In the genomic region with DNA sequence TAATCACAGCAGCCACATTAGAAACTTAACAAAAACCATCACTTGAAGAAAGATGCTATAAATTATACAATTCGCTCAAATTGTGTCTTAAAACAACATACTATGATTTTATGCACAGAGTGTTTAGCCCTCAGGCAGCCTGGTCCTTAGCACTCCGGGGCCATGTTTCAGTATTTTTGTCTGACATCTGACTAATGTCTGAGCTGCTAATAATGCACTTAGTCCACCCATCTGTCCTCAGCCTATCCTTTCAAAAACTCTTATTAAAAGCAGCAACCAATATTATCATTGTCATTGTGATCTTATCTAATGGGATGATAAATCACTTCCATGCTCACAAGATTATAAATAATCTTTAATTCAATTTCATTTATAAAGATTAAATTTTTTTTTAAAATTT, we compare ENCODE assay signal across 18 cellular contexts.
"Had no signal": no experiment of that assay in that cellular context is flagged by ENCODE, and none has a peak within 500 bp of the region (broad histone marks: within the 10 kb centered on the region; RNA-seq: fewer than 3 reads in every experiment).

No MANE protein-coding gene starts in this region.

- H3K27me3 Mint-ChIP-seq: naive B cell, progenitor cell of endocrine pancreas had no signal

- H3K4me3 Mint-ChIP-seq: activated T-helper 1 cell treated with anti-CD3 and anti-CD28 coated beads, Interleukin-12 subunit alpha, Interleukin-12 subunit beta, Interleukin-2, Interleukin-4 antibody, amounts not matched to agents 30 ng/mL and 10 ng/mL and 1 ng/mL, durations not matched to agents 14 hours and 24 hours and 36 hours; mesothelial cell of epicardium; naive B cell had no signal

- H3K27ac Mint-ChIP-seq: activated T-helper 1 cell treated with anti-CD3 and anti-CD28 coated beads, Interleukin-12 subunit alpha, Interleukin-12 subunit beta, Interleukin-2, Interleukin-4 antibody, amounts not matched to agents 30 ng/mL and 10 ng/mL and 1 ng/mL, durations not matched to agents 14 hours and 24 hours and 36 hours; mesothelial cell of epicardium; naive B cell; progenitor cell of endocrine pancreas had no signal

- ATAC-seq: foreskin keratinocyte, left colon, right lobe of liver had no signal

- H3K36me3 Mint-ChIP-seq: naive B cell had no signal

- H3K4me1 Mint-ChIP-seq: naive B cell had no signal

- DNase-seq: activated CD4-positive, alpha-beta T cell treated with anti-CD3 and anti-CD28 coated beads for 48 hours; activated CD4-positive, alpha-beta T cell treated with anti-CD3 and anti-CD28 coated beads, Interleukin-2, amount 50 U/mL, for 48 hours; activated CD8-positive, alpha-beta memory T cell treated with anti-CD3 and anti-CD28 coated beads, Interleukin-2, amount 50 U/mL, for 4 hours; activated effector memory CD4-positive, alpha-beta T cell treated with anti-CD3 and anti-CD28 coated beads, Interleukin-2, amount 50 U/mL, for 16 hours; activated naive CD4-positive, alpha-beta T cell treated with anti-CD3 and anti-CD28 coated beads, Interleukin-2, amount 50 U/mL, for 16 hours; activated T-cell treated with anti-CD3 and anti-CD28 coated beads, Interleukin-2, amount 50 U/mL, for 1 hour; amygdala; central memory CD4-positive, alpha-beta T cell; foreskin keratinocyte; left colon; naive B cell; ovary; right lobe of liver; stimulated activated CD4-positive, alpha-beta T cell treated with anti-CD3 and anti-CD28 coated beads, Interleukin-2, amount 100 ng/mL, for 48 hours; stimulated activated naive CD4-positive, alpha-beta T cell treated with Interleukin-2 at 50 U/mL for 16 hours had no signal
